In genomic region chr2:19358242-19359020, GRCh38 we compare ENCODE assay signal across 8 cellular contexts. TPM values are rescaled to one million over a fixed set of nuclear protein-coding genes. Genes with fewer than 3 reads are reported as not detected.
A peak's percentile ranks its signal among the peaks of the same experiment; 100 is the strongest.
DNase-seq lines count a peak whose midpoint lies in the region; ATAC-seq and TF ChIP-seq lines count a peak whose summit lies in the region.

TSS of gene OSR1 (minus strand) at chr2:19358623. CDS start at chr2:19353805, 4,818 bp downstream.

- peak; percentile 66 for DNase-seq in activated effector memory CD4-positive, alpha-beta T cell treated with anti-CD3 and anti-CD28 coated beads, Interleukin-2, amount 50 U/mL, for 16 hours
- no peak for DNase-seq in activated effector memory CD4-positive, alpha-beta T cell treated with Interleukin-2 at 50 U/mL for 16 hours
- DNase-seq in RWPE1 (ENCODE audit: low spot score) (peak; percentile 59), endodermal cell (peak; percentile 91), mucosa of gallbladder (ENCODE audit: low spot score) (peak; percentile 50), NCI-H2196 treated with DMSO at 0.1 percent for 48 hours (lab: John Stamatoyannopoulos, UW; ENCODE audit: unreplicated experiment) (no peak)
- no peak for DNase-seq in stimulated activated CD4-positive, alpha-beta T cell treated with anti-CD3 and anti-CD28 coated beads, Interleukin-1b, Interleukin-23, amount 100 ng/mL, for 48 hours

- no peaks in the 10 kb centered on the region for H3K36me3 ChIP-seq in endodermal cell (ENCODE audit: control insufficient read depth, insufficient read depth, low read length)

- CTCF ChIA-PET in RWPE1 (lab: Yijun Ruan, JAX): interaction anchor here (1.2 kb wide), 1 partner anchor 361 kb away, joined by 5 read pairs; no protein-coding TSS in a partner anchor

- H3K9ac ChIP-seq in endodermal cell (ENCODE audit: extremely low read depth, low read length, poor library complexity, severe bottlenecking): no peak within 1 kb of the TSS

- WGBS in endodermal cell (ENCODE audit: insufficient coverage in 1 of 2, insufficient read length in 1 of 2), 2 experiments: 0% methylated on average over 6 to 48 of the region's 51 CpGs

- no peaks in the 10 kb centered on the region for H3K4me1 ChIP-seq in endodermal cell (ENCODE audit: control insufficient read depth, insufficient read depth, low read length)

- TF ChIP-seq CTCF in RWPE1 (conservative IDR thresholded peaks at IDR 0.05; ENCODE audit: low read depth) (no peak), endodermal cell (conservative IDR thresholded peaks at IDR 0.05) (peak; percentile 18)

- H3K27me3 Mint-ChIP-seq in endodermal cell (ENCODE audit: insufficient read depth): peaks cover 99% of the 10 kb centered on the region

- H3K36me3 Mint-ChIP-seq in endodermal cell (ENCODE audit: low read depth): no peaks in the 10 kb centered on the region

- H3K27ac ChIP-seq in RWPE1 (peak within 1 kb of the TSS; percentile 84), endodermal cell (ENCODE audit: low read depth, low read length) (no peak within 1 kb of the TSS)

- peaks cover 99% of the 10 kb centered on the region for H3K27me3 ChIP-seq in endodermal cell (ENCODE audit: control insufficient read depth, insufficient read depth, low read length, poor library complexity, severe bottlenecking)

- no peak within 1 kb of the TSS for H3K27ac Mint-ChIP-seq in endodermal cell

- H3K9me3 ChIP-seq in endodermal cell (ENCODE audit: control insufficient read depth, low read length): no peaks in the 10 kb centered on the region

- H3K4me3 Mint-ChIP-seq in endodermal cell: peak within 1 kb of the TSS; percentile 50

- H3K4me3 ChIP-seq in endodermal cell (ENCODE audit: low read length): peak within 1 kb of the TSS; percentile 75

- peaks cover 2% of the 10 kb centered on the region for H3K9me3 Mint-ChIP-seq in endodermal cell

- ATAC-seq in GM21360 (IDR thresholded peaks at IDR 0.05; ENCODE audit: unreplicated experiment): no peak

- H3K4me1 Mint-ChIP-seq in endodermal cell: peaks cover 26% of the 10 kb centered on the region

- POLR2A ChIA-PET in RWPE1 (lab: Yijun Ruan, JAX; ENCODE audit: low non-redundant PET): no interaction called here

RNA-seq across cellular contexts. Expression of gene OSR1, which starts in this region (rescaled TPM):
- total RNA-seq in endodermal cell: not detected
- polyA plus RNA-seq in endodermal cell (2013, experiment 1 of 2): 0.82 TPM
- 0.46 TPM for polyA plus RNA-seq in endodermal cell (2013, experiment 2 of 2)
- 4.9 TPM for total RNA-seq in mucosa of gallbladder

Comparison
In these comparisons a context has a peak if more than half of its experiments do, and no peak if none do; other contexts are left out.
1. DNase-seq: peak in activated effector memory CD4-positive, alpha-beta T cell treated with anti-CD3 and anti-CD28 coated beads, Interleukin-2, amount 50 U/mL, for 16 hours (single experiment), RWPE1 (single experiment) and mucosa of gallbladder (single experiment); none in activated effector memory CD4-positive, alpha-beta T cell treated with Interleukin-2 at 50 U/mL for 16 hours (single experiment), NCI-H2196 treated with DMSO at 0.1 percent for 48 hours (single experiment) and stimulated activated CD4-positive, alpha-beta T cell treated with anti-CD3 and anti-CD28 coated beads, Interleukin-1b, Interleukin-23, amount 100 ng/mL, for 48 hours (single experiment).
2. Peak in DNase-seq and H3K4me3 ChIP-seq in endodermal cell; RNA of the gene not detected or under 1 TPM.